8 cellular contexts compared by ENCODE assay signal in genomic region chr4:24472514-24473308, GRCh38.
DNase-seq lines count a peak whose midpoint lies in the region; TF ChIP-seq lines count a peak whose summit lies in the region.

No MANE protein-coding gene starts in this region.

- peaks cover 12% of the 10 kb centered on the region for H3K4me1 ChIP-seq in hepatocyte (ENCODE audit: insufficient read depth)

- H4K20me1 ChIP-seq in hepatocyte (ENCODE audit: insufficient read depth, poor library complexity, severe bottlenecking): no peaks in the 10 kb centered on the region

- in situ Hi-C loops in astrocyte of the cerebellum (cut with HindIII; ENCODE audit: low sequenced_read_pairs): no loop called here

- peak overlapping the region; percentile 67 for H3K4me3 ChIP-seq in GM06990 (replicated peaks; ENCODE audit: low read depth, low read length)
- H3K4me3 ChIP-seq in HFF-Myc (replicated peaks; ENCODE audit: low read depth, low read length): peak overlapping the region; percentile 47
- H3K4me3 ChIP-seq in astrocyte of the cerebellum (ENCODE audit: low read depth, low read length): peak overlapping the region; percentile 56
- H3K4me3 ChIP-seq in hepatocyte: peak overlapping the region; percentile 40

- TF ChIP-seq CTCF in GM06990 (IDR thresholded peaks at IDR 0.05; ENCODE audit: insufficient read depth, low read length, poor library complexity, severe bottlenecking): peak; percentile 60
- peak; percentile 77 for TF ChIP-seq CTCF in HFF-Myc (IDR thresholded peaks at IDR 0.05; ENCODE audit: low read depth, low read length, missing control alignments)
- peak; percentile 76 for TF ChIP-seq CTCF in astrocyte of the cerebellum (IDR thresholded peaks at IDR 0.05; ENCODE audit: low read depth, low read length, missing control alignments)
- peak; percentile 60 for TF ChIP-seq CTCF in hepatocyte (IDR thresholded peaks at IDR 0.05; ENCODE audit: poor library complexity)

- H2AFZ ChIP-seq in hepatocyte: peak overlapping the region; percentile 66

- peak overlapping the region; percentile 89 for H3K4me2 ChIP-seq in hepatocyte

- H3K36me3 ChIP-seq in GM06990 (ENCODE audit: control insufficient read depth, insufficient read depth, low read length) (no peaks in the 10 kb centered on the region), hepatocyte (replicated peaks; ENCODE audit: insufficient read depth, low read depth) (no peaks in the 10 kb centered on the region)

- H3K9me3 ChIP-seq in hepatocyte (ENCODE audit: low read depth): no peaks in the 10 kb centered on the region

- peak overlapping the region; percentile 48 for H3K27ac ChIP-seq in hepatocyte

- DNase-seq in GM06990 (ENCODE audit: extremely low read depth, insufficient read length) (peak; percentile 78), HFF-Myc (ENCODE audit: extremely low read depth, low read depth) (no peak), NCI-H1092 (lab: John Stamatoyannopoulos, UW) (peak; percentile 32), T-helper 1 cell (peak; percentile 31 to 60 (median 42)), astrocyte of the cerebellum (ENCODE audit: low read depth) (no peak), hepatocyte (ENCODE audit: low spot score) (peak; percentile 92), putamen (ENCODE audit: low spot score) (peak; percentile 85), cortex of kidney (lab: John Stamatoyannopoulos, UW) (no peak)

- peaks cover 2% of the 10 kb centered on the region; the same call in 1 of the 2 replicates for H3K27me3 ChIP-seq in GM06990 (replicated peaks; ENCODE audit: control insufficient read depth, insufficient read depth, low read length)
- H3K27me3 ChIP-seq in hepatocyte: peaks cover 32% of the 10 kb centered on the region

- WGBS in hepatocyte (ENCODE audit: low lambda C conversion rate, missing lambda C conversion rate): under 1% methylated on average over 55 of the region's 93 CpGs

- no peaks in the 10 kb centered on the region for H3K79me2 ChIP-seq in hepatocyte

- H3K9me2 ChIP-seq in hepatocyte (replicated peaks; ENCODE audit: insufficient read depth): no peaks in the 10 kb centered on the region

Comparison
In these comparisons a context has a peak if more than half of its experiments do, and no peak if none do; other contexts are left out.
1. DNase-seq: peak in GM06990 (single experiment), NCI-H1092 (single experiment), T-helper 1 cell (5 of 5), hepatocyte (single experiment) and putamen (single experiment); none in HFF-Myc (single experiment), astrocyte of the cerebellum (single experiment) and cortex of kidney (single experiment).
2. Peak in every context shown above with its lines, with median percentiles within 50 percentile points of each other: H3K4me3 ChIP-seq and CTCF ChIP-seq.